ENCODE assay signal across 8 cellular contexts in the genomic region with DNA sequence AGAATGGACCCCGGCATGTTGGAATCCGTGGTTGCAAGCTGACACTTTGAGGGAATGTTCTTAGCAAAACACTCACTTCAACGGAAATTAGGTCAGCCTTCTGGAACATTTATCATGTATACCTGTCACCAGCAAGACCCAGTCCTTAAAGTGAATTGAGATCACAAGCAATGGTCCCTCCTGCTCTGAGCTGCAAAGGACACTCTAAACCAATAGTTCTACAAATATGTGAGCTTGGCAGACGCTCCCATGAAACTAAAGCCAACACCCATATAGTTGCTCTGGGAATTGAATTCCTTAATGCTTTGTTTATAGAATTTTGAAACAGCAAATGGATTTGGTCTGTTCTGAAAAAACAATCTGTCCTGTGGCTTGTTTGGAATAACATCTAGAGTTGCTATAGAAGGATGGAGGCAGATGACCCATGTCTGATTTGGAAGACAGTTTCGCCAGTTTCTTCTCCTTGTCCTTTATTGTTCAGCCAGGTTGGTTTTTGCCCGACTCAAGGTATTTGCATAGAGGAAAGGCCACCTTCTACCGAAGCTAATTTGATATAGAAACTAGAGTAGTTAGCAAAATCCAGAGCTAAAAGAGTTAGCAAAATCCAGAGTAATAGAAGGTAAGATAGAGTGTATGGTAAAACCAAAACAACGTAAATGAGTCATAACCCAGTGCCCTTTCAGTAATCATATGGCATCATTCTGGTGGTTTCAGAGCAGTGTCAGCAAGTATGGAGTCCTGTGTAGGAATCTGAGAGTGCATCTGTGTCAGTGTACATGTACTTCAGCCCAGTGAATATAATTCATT.
DNase-seq lines count a peak whose midpoint lies in the region; ATAC-seq and TF ChIP-seq lines count a peak whose summit lies in the region.

No MANE protein-coding gene starts in this region.

- TF ChIP-seq CTCF in ascending aorta (IDR thresholded peaks at IDR 0.05) = no peak

- no peaks in the 10 kb centered on the region for H3K9me3 ChIP-seq in ascending aorta

- peak overlapping the region; percentile 29 to 39 for H3K4me3 ChIP-seq in ascending aorta

- H3K4me1 ChIP-seq in ascending aorta = peaks cover 0 to 15% of the 10 kb centered on the region in 2 donors

- ATAC-seq in GM19372 (IDR thresholded peaks at IDR 0.05; ENCODE audit: low read depth, unreplicated experiment) (peak; percentile 99), HG03196 (IDR thresholded peaks at IDR 0.05; ENCODE audit: unreplicated experiment) (peak; percentile 100), left lobe of liver (peak; percentile 17)

- peak; percentile 64 for DNase-seq in EH (ENCODE audit: low read depth)
- peak in 1 of 2 donors; percentile 73 for DNase-seq in ascending aorta (ENCODE audit: low spot score in 2 of 2)
- DNase-seq in left lobe of liver (ENCODE audit: low spot score) = no peak
- DNase-seq in inferior parietal cortex (ENCODE audit: extremely low spot score) = no peak
- DNase-seq in cerebellar nuclear complex (lab: John Stamatoyannopoulos, UW) = no peak
- no peak for DNase-seq in NCI-H1436 (lab: John Stamatoyannopoulos, UW)

- no peaks in the 10 kb centered on the region for H3K36me3 ChIP-seq in ascending aorta

- no peaks in the 10 kb centered on the region for H3K27me3 ChIP-seq in ascending aorta

- intact Hi-C loops in ascending aorta (cut with DNase I) = no loop called here

- peak overlapping the region; percentile 75 to 77 for H3K27ac ChIP-seq in ascending aorta

Comparison
In these comparisons a context has a peak if more than half of its experiments do, and no peak if none do; other contexts are left out.
1. ATAC-seq: peak in every context shown above with its lines; median percentile 100 in HG03196; 99 in GM19372; 17 in left lobe of liver.